8 cellular contexts compared by ENCODE assay signal in the genomic region with DNA sequence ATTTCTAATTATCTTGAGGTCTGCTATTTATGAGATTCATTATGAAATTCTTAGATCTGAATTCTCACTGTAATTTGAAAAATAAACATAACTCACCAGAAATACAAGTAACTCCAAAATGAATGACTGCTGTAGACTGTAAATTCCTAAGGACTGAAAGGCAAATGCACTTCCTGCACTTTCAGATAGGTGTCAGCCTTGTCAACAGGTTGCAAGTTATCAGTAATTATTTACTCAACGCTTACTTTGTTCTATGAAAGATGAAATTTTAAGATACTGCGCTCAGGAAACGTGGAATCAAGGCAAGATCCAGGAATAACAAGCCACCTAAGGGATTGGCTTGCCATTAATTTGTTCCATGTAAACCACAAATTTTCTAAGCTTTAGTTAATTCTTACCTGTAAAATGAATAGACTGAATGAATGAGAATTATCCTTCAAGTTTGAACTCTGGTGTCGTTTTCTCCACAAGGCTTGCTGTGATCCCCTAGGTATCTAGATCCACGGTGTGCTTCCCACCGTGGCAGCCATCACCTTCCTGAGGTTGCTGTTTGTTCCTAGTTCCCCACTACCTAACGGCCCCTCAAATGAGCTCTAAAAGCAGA. TPM values are rescaled to one million over a fixed set of nuclear protein-coding genes. Genes with fewer than 3 reads are reported as not detected.
DNase-seq lines count a peak whose midpoint lies in the region; ATAC-seq and TF ChIP-seq lines count a peak whose summit lies in the region.

No MANE protein-coding gene starts in this region.

- H3K27me3 Mint-ChIP-seq in MCF 10A (ENCODE audit: insufficient read depth, unreplicated experiment), result no peaks in the 10 kb centered on the region

- no peaks in the 10 kb centered on the region for H3K9me3 ChIP-seq in HAP-1
- H3K9me3 ChIP-seq in right lobe of liver, result no peaks in the 10 kb centered on the region

- peak; percentile 26 for DNase-seq in NOMO-1 treated with DMSO at 0.1 percent for 48 hours (lab: John Stamatoyannopoulos, UW; ENCODE audit: unreplicated experiment)
- DNase-seq in NOMO-1 treated with dmso at 0.1 percent for 144 hours (lab: John Stamatoyannopoulos, UW; ENCODE audit: unreplicated experiment), result no peak
- peak; percentile 41 to 48 for DNase-seq in HAP-1 (ENCODE audit: low spot score in 2 of 2)
- DNase-seq in NCI-H526 treated with DMSO at 0.1 percent for 48 hours (lab: John Stamatoyannopoulos, UW), result peak; percentile 16
- DNase-seq in MCF 10A (ENCODE audit: unreplicated experiment), result peak; percentile 57
- no peak for DNase-seq in right lobe of liver

- H3K4me3 Mint-ChIP-seq in MCF 10A (ENCODE audit: unreplicated experiment), result no peak overlapping the region

- no peak for TF ChIP-seq POLR2A in right lobe of liver (IDR thresholded peaks at IDR 0.05)

- 33% methylated on average over 7 of the region's 7 CpGs for WGBS in right lobe of liver (ENCODE audit: insufficient coverage, low coverage, low lambda C conversion rate, missing lambda C conversion rate)

- TF ChIP-seq CTCF in MCF 10A (IDR thresholded peaks at IDR 0.05; ENCODE audit: unreplicated experiment) (peak; percentile 89), right lobe of liver (IDR thresholded peaks at IDR 0.05) (peak; percentile 75 to 84 (median 82))

- no TSS peak for BruUV-seq in MCF 10A (replicated peaks; lab: Mats Ljungman, UMichigan)

- intact Hi-C loops in MCF 10A (cut with micrococcal nuclease) (loop anchor here (1.0 to 2.0 kb wide), 4 partner anchors 66 to 636 kb away; no protein-coding TSS in a partner anchor), right lobe of liver (cut with DNase I) (no loop called here)

- H3K4me3 ChIP-seq in HAP-1 (no peak overlapping the region), right lobe of liver (no peak overlapping the region)

- peaks cover 32% of the 10 kb centered on the region for H3K36me3 Mint-ChIP-seq in MCF 10A (ENCODE audit: insufficient read depth, unreplicated experiment)

- no peak overlapping the region for H3K27ac ChIP-seq in right lobe of liver

- H3K4me1 ChIP-seq in HAP-1 (no peaks in the 10 kb centered on the region), right lobe of liver (no peaks in the 10 kb centered on the region)

- H3K9me3 Mint-ChIP-seq in MCF 10A (ENCODE audit: unreplicated experiment), result no peaks in the 10 kb centered on the region

- H3K4me1 Mint-ChIP-seq in MCF 10A (ENCODE audit: insufficient read depth, unreplicated experiment), result peaks cover 9% of the 10 kb centered on the region

- H3K27me3 ChIP-seq in HAP-1 (ENCODE audit: low read depth) (no peaks in the 10 kb centered on the region), right lobe of liver (no peaks in the 10 kb centered on the region)

- no peak overlapping the region for H3K27ac Mint-ChIP-seq in MCF 10A (ENCODE audit: low read depth, unreplicated experiment)

- CTCF ChIA-PET in MCF 10A (lab: Yijun Ruan, JAX), result interaction anchor here (0.6 to 4.7 kb wide), 25 partner anchors 11 to 1185 kb away, joined by 3 to 37 read pairs (median 3); a partner anchor contains a TSS

- POLR2A ChIA-PET in MCF 10A (lab: Yijun Ruan, JAX), result interaction anchor here (0.6 to 1.3 kb wide), 3 partner anchors 11 to 94 kb away, joined by 3 to 4 read pairs (median 4); no protein-coding TSS in a partner anchor

- peak; percentile 59 to 80 (median 68) for ATAC-seq in right lobe of liver
- no peak for ATAC-seq in GM21526 (IDR thresholded peaks at IDR 0.05; ENCODE audit: low FRiP score, unreplicated experiment)
- no peak for ATAC-seq in HG02970 (IDR thresholded peaks at IDR 0.05; ENCODE audit: low FRiP score, unreplicated experiment)

- H3K36me3 ChIP-seq in HAP-1 (replicated peaks) (no peaks in the 10 kb centered on the region; the same call in 1 of the 2 replicates), right lobe of liver (peaks cover 0 to 14% (median 5%) of the 10 kb centered on the region in 4 donors)

- in situ Hi-C loops in HAP-1 (cut with MboI; ENCODE audit: low sequenced_read_pairs), result no loop called here

RNA-seq across cellular contexts. Expression of a gene that starts 12.6 kb away (rescaled TPM):
- total RNA-seq in MCF 10A (2022) (36.5 and 45.6 TPM in 2 replicates), right lobe of liver (10 to 100 TPM; 10.0 to 17.6 (median 14.1) TPM)

RNA-seq across cellular contexts. Expression of a gene that starts 27.9 kb away (rescaled TPM):
- total RNA-seq in MCF 10A (2022), result 1.8 and 2.5 TPM in 2 replicates
- under 1 TPM in 1 of 6 experiments, not detected in 5; 0.18 TPM for total RNA-seq in right lobe of liver

RNA-seq across cellular contexts. Expression of a gene that starts 45.1 kb away (rescaled TPM):
- total RNA-seq in MCF 10A (2022), result 70.8 and 88.2 TPM in 2 replicates
- 10 to 100 TPM; 25.9 to 43.3 (median 29.6) TPM for total RNA-seq in right lobe of liver

RNA-seq across cellular contexts. Expression of a gene that starts 45.4 kb away (rescaled TPM):
- total RNA-seq in MCF 10A (2022) (55.0 and 64.4 TPM in 2 replicates), right lobe of liver (10 to 100 TPM; 23.5 to 52.5 (median 28.3) TPM)

Comparison
In these comparisons a context has a peak if more than half of its experiments do, and no peak if none do; other contexts are left out.
1. DNase-seq: peak in NOMO-1 treated with DMSO at 0.1 percent for 48 hours (single experiment), HAP-1 (2 of 2), NCI-H526 treated with DMSO at 0.1 percent for 48 hours (single experiment) and MCF 10A (single experiment); none in NOMO-1 treated with dmso at 0.1 percent for 144 hours (single experiment) and right lobe of liver (0 of 3).
2. ATAC-seq: peak in right lobe of liver (4 of 4); none in GM21526 (single experiment) and HG02970 (single experiment).